ENCODE assay signal across 8 cellular contexts in the genomic region with DNA sequence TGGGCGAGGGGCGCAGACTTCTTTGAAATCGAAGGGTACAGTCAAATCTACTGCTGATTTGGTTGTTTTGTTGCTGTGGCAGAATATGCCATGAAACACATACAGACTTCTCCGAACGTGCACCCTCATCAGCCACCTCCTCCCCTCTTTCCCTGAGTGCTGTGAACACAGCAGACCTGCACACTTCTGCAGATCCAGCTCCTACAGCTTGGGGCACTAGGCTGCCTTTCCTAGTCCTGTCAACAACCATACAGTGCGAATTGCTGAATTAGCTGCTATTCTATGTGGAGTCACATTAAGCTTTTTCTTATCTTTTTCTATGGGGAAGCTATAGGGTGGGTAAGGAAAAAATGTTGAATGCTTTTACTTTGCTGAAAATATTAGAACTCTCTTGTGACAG. TPM values are rescaled to one million over a fixed set of nuclear protein-coding genes. Genes with fewer than 3 reads are reported as not detected.
DNase-seq lines count a peak whose midpoint lies in the region; ATAC-seq lines count a peak whose summit lies in the region.

No MANE protein-coding gene starts in this region.

- ATAC-seq in GM19324 (IDR thresholded peaks at IDR 0.05; ENCODE audit: low FRiP score, unreplicated experiment): no peak

- DNase-seq in stimulated activated CD8-positive, alpha-beta memory T cell treated with anti-CD3 and anti-CD28 coated beads, Interleukin-7, amount 100 ng/mL, for 4 hours (ENCODE audit: low read depth in 2 of 2): peak; percentile 13 to 27
- no peak for DNase-seq in stimulated activated CD8-positive, alpha-beta memory T cell treated with anti-CD3 and anti-CD28 coated beads, Interleukin-4, amount 100 ng/mL, for 48 hours
- DNase-seq in amniotic epithelial cell (ENCODE audit: low read depth): peak; percentile 21
- peak; percentile 34 for DNase-seq in iris pigment epithelial cell (ENCODE audit: low read depth)
- no peak for DNase-seq in H4 (ENCODE audit: low spot score)
- DNase-seq in SK-N-DZ (ENCODE audit: low spot score): no peak
- DNase-seq in activated CD4-positive, CD25-positive, alpha-beta regulatory T cell treated with anti-CD3 and anti-CD28 coated beads, Interleukin-2, amount 50 U/mL, for 72 hours: no peak

RNA-seq across cellular contexts. Expression of a gene that starts 57.5 kb away (rescaled TPM):
- total RNA-seq in H4 (2014; rRNA removed; shearing (Covaris generic)): not detected in 2 replicates
- polyA plus RNA-seq in SK-N-DZ (2014; cell fraction: cytosol; rRNA removed): not detected in 2 replicates
- 0.38 and 0.46 TPM in 2 replicates for polyA plus RNA-seq in SK-N-DZ (2014; cell fraction: nucleus; rRNA removed)

Comparison
In these comparisons a context has a peak if more than half of its experiments do, and no peak if none do; other contexts are left out.
1. DNase-seq: peak in stimulated activated CD8-positive, alpha-beta memory T cell treated with anti-CD3 and anti-CD28 coated beads, Interleukin-7, amount 100 ng/mL, for 4 hours (2 of 2), amniotic epithelial cell (single experiment) and iris pigment epithelial cell (single experiment); none in stimulated activated CD8-positive, alpha-beta memory T cell treated with anti-CD3 and anti-CD28 coated beads, Interleukin-4, amount 100 ng/mL, for 48 hours (single experiment), H4 (single experiment), SK-N-DZ (single experiment) and activated CD4-positive, CD25-positive, alpha-beta regulatory T cell treated with anti-CD3 and anti-CD28 coated beads, Interleukin-2, amount 50 U/mL, for 72 hours (single experiment).